In genomic region chr5:16727937-16728336, GRCh38 we compare ENCODE assay signal across 10 cellular contexts.
A peak's percentile ranks its signal among the peaks of the same experiment; 100 is the strongest.
DNase-seq lines count a peak whose midpoint lies in the region; ATAC-seq, FAIRE-seq and TF ChIP-seq lines count a peak whose summit lies in the region.
"Had no signal": no experiment of that assay in that cellular context is flagged by ENCODE, and none has a peak within 500 bp of the region (broad histone marks: within the 10 kb centered on the region; RNA-seq: fewer than 3 reads in every experiment).

No MANE protein-coding gene starts in this region.

- WGBS in A549 (ENCODE audit: missing lambda C conversion rate) = 89% methylated on average over 9 of the region's 9 CpGs

- CTCF ChIA-PET in A549 (lab: Yijun Ruan, JAX) = no interaction called here

- no peak for ATAC-seq in A549
- peak; percentile 42 to 75 for ATAC-seq in lower lobe of right lung
- no peak for ATAC-seq in GM18873 (IDR thresholded peaks at IDR 0.05; ENCODE audit: low FRiP score, unreplicated experiment)
- no peak for ATAC-seq in naive thymus-derived CD8-positive, alpha-beta T cell

- H3K9me3 ChIP-seq in A549 (no peaks in the 10 kb centered on the region), adipocyte (ENCODE audit: control insufficient read depth, low read length) (no peaks in the 10 kb centered on the region), lower lobe of right lung (no peaks in the 10 kb centered on the region)
- H3K9me3 ChIP-seq: SJCRH30, tibial artery had no signal

- TF ChIP-seq CTCF in A549 (IDR thresholded peaks at IDR 0.05) = no peak
- no peak for TF ChIP-seq CTCF in lower lobe of right lung (IDR thresholded peaks at IDR 0.05)

- no peak overlapping the region for H3K4me3 Mint-ChIP-seq in naive thymus-derived CD8-positive, alpha-beta T cell

- H3K36me3 Mint-ChIP-seq in naive thymus-derived CD8-positive, alpha-beta T cell = peaks cover 0 to 3% (median 3%) of the 10 kb centered on the region in 3 donors

- intact Hi-C loops in lower lobe of right lung (cut with DNase I) = no loop called here

- no peak overlapping the region for H3K9ac ChIP-seq in adipocyte (ENCODE audit: low read length)

- DNase-seq in A549 (ENCODE audit: low read depth in 1 of 2, low spot score in 1 of 2) (no peak), Kasumi-1 (lab: John Stamatoyannopoulos, UW) (peak; percentile 60 to 61), adipocyte (ENCODE audit: low read depth) (no peak), lower lobe of right lung (peak; percentile 51), activated T-cell treated with anti-CD3 and anti-CD28 coated beads for 4 hours (no peak)
- no peak for DNase-seq in naive thymus-derived CD8-positive, alpha-beta T cell
- no peak for DNase-seq in activated effector memory CD4-positive, alpha-beta T cell treated with anti-CD3 and anti-CD28 coated beads, Interleukin-2, amount 50 U/mL, for 16 hours

- no peaks in the 10 kb centered on the region for H3K27me3 ChIP-seq in adipocyte (replicated peaks; ENCODE audit: control insufficient read depth, insufficient read depth, low read length)
- H3K27me3 ChIP-seq in lower lobe of right lung (ENCODE audit: low read depth) = no peaks in the 10 kb centered on the region
- H3K27me3 ChIP-seq: SJCRH30, tibial artery had no signal

- H3K27me3 Mint-ChIP-seq in naive thymus-derived CD8-positive, alpha-beta T cell = peaks cover 5 to 10% (median 7%) of the 10 kb centered on the region in 5 donors

- no peak for TF ChIP-seq RAD21 in A549 (conservative IDR thresholded peaks at IDR 0.05 in 1 of 2, IDR thresholded peaks at IDR 0.05 in 1 of 2)

- H3K4me1 ChIP-seq in A549 (peaks cover 9% of the 10 kb centered on the region; the same call in 1 of the 3 replicates), adipocyte (ENCODE audit: control insufficient read depth, insufficient read depth, low read length) (peaks cover 6% of the 10 kb centered on the region), lower lobe of right lung (peaks cover 16% of the 10 kb centered on the region)

- H3K9me3 Mint-ChIP-seq in naive thymus-derived CD8-positive, alpha-beta T cell = peaks cover 0 to 11% (median 3%) of the 10 kb centered on the region in 9 donors

- peaks cover 0 to 17% (median 13%) of the 10 kb centered on the region in 4 donors for H3K4me1 Mint-ChIP-seq in naive thymus-derived CD8-positive, alpha-beta T cell

- H3K36me3 ChIP-seq in adipocyte (ENCODE audit: control insufficient read depth, insufficient read depth, low read length, severe bottlenecking) (no peaks in the 10 kb centered on the region), lower lobe of right lung (no peaks in the 10 kb centered on the region)
- H3K36me3 ChIP-seq: SJCRH30 had no signal

- H3K27ac Mint-ChIP-seq in naive thymus-derived CD8-positive, alpha-beta T cell = no peak overlapping the region

- no peak overlapping the region for H3K4me2 ChIP-seq in A549

- no peak for FAIRE-seq in A549 (lab: Jason Lieb, UNC)

- no peak for TF ChIP-seq EP300 in A549 (IDR thresholded peaks at IDR 0.05)

- TF ChIP-seq POLR2A in A549 (IDR thresholded peaks at IDR 0.05; ENCODE audit: low read length) = no peak

- H3K4me3 ChIP-seq in A549 (no peak overlapping the region), adipocyte (ENCODE audit: low read length) (peak overlapping the region; percentile 8), lower lobe of right lung (no peak overlapping the region)
- H3K4me3 ChIP-seq: SJCRH30, tibial artery had no signal

- H3K27ac ChIP-seq in A549 = no peak overlapping the region
- H3K27ac ChIP-seq in lower lobe of right lung = no peak overlapping the region
- H3K27ac ChIP-seq: tibial artery had no signal

- POLR2A ChIA-PET in A549 (lab: Yijun Ruan, JAX) = interaction anchor here (0.6 kb wide), 1 partner anchor 40 kb away, joined by 4 read pairs; no protein-coding TSS in a partner anchor
- POLR2A ChIA-PET in naive thymus-derived CD8-positive, alpha-beta T cell (lab: Charles Lee) = no interaction called here

TF ChIP-seq in A549, 52 proteins besides CTCF, POLR2A, EP300 and RAD21:
- no peak for TF ChIP-seq PBX3 (IDR thresholded peaks at IDR 0.05)
- TF ChIP-seq POLR2AphosphoS2 (conservative IDR thresholded peaks at IDR 0.05; ENCODE audit: low read length) = 0 out of 2 replicates have a peak, but pooled peaks have one; percentile 53
- TF ChIP-seq TFCP2L1 (CRISPR knock-in tag; IDR thresholded peaks at IDR 0.05) = no peak

Comparison
In these comparisons a context has a peak if more than half of its experiments do, and no peak if none do; other contexts are left out.
1. ATAC-seq: peak in lower lobe of right lung (2 of 2); none in A549 (0 of 2), GM18873 (single experiment) and naive thymus-derived CD8-positive, alpha-beta T cell (0 of 2).
2. DNase-seq: peak in Kasumi-1 (2 of 2) and lower lobe of right lung (single experiment); none in A549 (0 of 2), adipocyte (single experiment), activated T-cell treated with anti-CD3 and anti-CD28 coated beads for 4 hours (single experiment), naive thymus-derived CD8-positive, alpha-beta T cell (0 of 10) and activated effector memory CD4-positive, alpha-beta T cell treated with anti-CD3 and anti-CD28 coated beads, Interleukin-2, amount 50 U/mL, for 16 hours (single experiment).